17 cellular contexts compared by ENCODE assay signal in the genomic region with DNA sequence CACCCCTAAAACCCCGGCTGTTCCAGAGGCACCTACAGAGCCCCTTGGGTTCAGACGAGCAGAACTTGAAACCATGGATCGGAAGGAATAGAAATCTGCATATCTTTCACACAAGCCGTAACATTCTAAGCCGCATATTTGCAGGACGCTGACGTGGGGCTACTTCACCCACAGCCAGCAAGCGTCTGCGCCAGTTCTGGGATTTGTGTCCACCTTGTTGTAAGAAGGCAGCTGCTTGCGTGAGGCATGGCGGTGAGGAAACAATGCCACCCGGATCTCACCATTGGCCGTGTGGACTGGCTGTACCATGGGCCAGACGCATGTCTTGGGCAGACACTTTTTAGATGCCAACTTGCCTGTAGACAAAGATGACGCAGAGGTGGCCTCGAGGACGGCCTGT. TPM values are rescaled to one million over a fixed set of nuclear protein-coding genes. Genes with fewer than 3 reads are reported as not detected.
DNase-seq lines count a peak whose midpoint lies in the region; ATAC-seq and TF ChIP-seq lines count a peak whose summit lies in the region.
"Had no signal": no experiment of that assay in that cellular context is flagged by ENCODE, and none has a peak within 500 bp of the region (broad histone marks: within the 10 kb centered on the region; RNA-seq: fewer than 3 reads in every experiment).

No MANE protein-coding gene starts in this region.

- H3K27ac ChIP-seq in left ventricle myocardium inferior (replicated peaks), result no peak overlapping the region
- no peak overlapping the region for H3K27ac ChIP-seq in vagina

- intact Hi-C loops in left ventricle myocardium inferior (cut with micrococcal nuclease) (no loop called here), Right ventricle myocardium superior (cut with DNase I) (no loop called here), posterior vena cava (cut with DNase I) (no loop called here), vagina (cut with DNase I) (no loop called here)

- ATAC-seq in Right ventricle myocardium superior (ENCODE audit: poor library complexity), result no peak

- H3K4me1 ChIP-seq in left ventricle myocardium inferior (no peaks in the 10 kb centered on the region), vagina (no peaks in the 10 kb centered on the region)
- H3K4me1 ChIP-seq: Caco-2 had no signal

- in situ Hi-C loops in G401 (cut with HindIII; ENCODE audit: low sequenced_read_pairs), result no loop called here

- H3K27me3 ChIP-seq in left ventricle myocardium inferior (ENCODE audit: low read depth) (peaks cover 17% of the 10 kb centered on the region), vagina (no peaks in the 10 kb centered on the region)

- TF ChIP-seq CTCF in left ventricle myocardium inferior (IDR thresholded peaks at IDR 0.05; ENCODE audit: borderline replicate concordance), result no peak
- TF ChIP-seq CTCF in vagina (IDR thresholded peaks at IDR 0.05), result no peak

- DNase-seq in left ventricle myocardium inferior (peak; percentile 3), Right ventricle myocardium superior (no peak), ecto neural progenitor cell (ENCODE audit: low spot score) (peak; percentile 37), posterior vena cava (ENCODE audit: low spot score) (peak; percentile 59), vagina (ENCODE audit: extremely low spot score in 2 of 2) (peak; percentile 31 to 49), SHP77 treated with DMSO at 0.1 percent for 48 hours (lab: John Stamatoyannopoulos, UW) (no peak), G401 (ENCODE audit: low spot score) (no peak)
- DNase-seq: ACHN; AML-193; Caco-2; CD4-positive, CD25-positive, alpha-beta regulatory T cell; DMS153; KBM-7; NCI-H1048; NCI-H146; NCI-H2081 treated with DMSO at 0.1 percent for 48 hours; NCI-H524 had no signal

- H3K9me3 ChIP-seq in left ventricle myocardium inferior (replicated peaks) (no peaks in the 10 kb centered on the region), vagina (no peaks in the 10 kb centered on the region)
- H3K9me3 ChIP-seq: Caco-2 had no signal

- no peaks in the 10 kb centered on the region for H3K36me3 ChIP-seq in left ventricle myocardium inferior
- no peaks in the 10 kb centered on the region for H3K36me3 ChIP-seq in vagina

- no peak overlapping the region for H3K4me3 ChIP-seq in left ventricle myocardium inferior
- no peak overlapping the region for H3K4me3 ChIP-seq in vagina

- no peak for TF ChIP-seq POLR2A in vagina (IDR thresholded peaks at IDR 0.05)

RNA-seq across cellular contexts. Expression of a gene that starts 34.5 kb away (rescaled TPM):
- not detected for total RNA-seq in left ventricle myocardium inferior
- total RNA-seq in Right ventricle myocardium superior, result not detected
- total RNA-seq in posterior vena cava, result not detected
- total RNA-seq in vagina, result not detected
- not detected in 2 replicates for total RNA-seq in G401 (2014; rRNA removed; shearing (Covaris generic))
- total RNA-seq: Caco-2 had no signal

Comparison
In these comparisons a context has a peak if more than half of its experiments do, and no peak if none do; other contexts are left out.
1. DNase-seq: peak in left ventricle myocardium inferior (single experiment), ecto neural progenitor cell (single experiment), posterior vena cava (single experiment) and vagina (2 of 2); none in Right ventricle myocardium superior (single experiment), SHP77 treated with DMSO at 0.1 percent for 48 hours (single experiment) and G401 (single experiment).